Comparison of ENCODE assay signal across 8 cellular contexts in the genomic region with DNA sequence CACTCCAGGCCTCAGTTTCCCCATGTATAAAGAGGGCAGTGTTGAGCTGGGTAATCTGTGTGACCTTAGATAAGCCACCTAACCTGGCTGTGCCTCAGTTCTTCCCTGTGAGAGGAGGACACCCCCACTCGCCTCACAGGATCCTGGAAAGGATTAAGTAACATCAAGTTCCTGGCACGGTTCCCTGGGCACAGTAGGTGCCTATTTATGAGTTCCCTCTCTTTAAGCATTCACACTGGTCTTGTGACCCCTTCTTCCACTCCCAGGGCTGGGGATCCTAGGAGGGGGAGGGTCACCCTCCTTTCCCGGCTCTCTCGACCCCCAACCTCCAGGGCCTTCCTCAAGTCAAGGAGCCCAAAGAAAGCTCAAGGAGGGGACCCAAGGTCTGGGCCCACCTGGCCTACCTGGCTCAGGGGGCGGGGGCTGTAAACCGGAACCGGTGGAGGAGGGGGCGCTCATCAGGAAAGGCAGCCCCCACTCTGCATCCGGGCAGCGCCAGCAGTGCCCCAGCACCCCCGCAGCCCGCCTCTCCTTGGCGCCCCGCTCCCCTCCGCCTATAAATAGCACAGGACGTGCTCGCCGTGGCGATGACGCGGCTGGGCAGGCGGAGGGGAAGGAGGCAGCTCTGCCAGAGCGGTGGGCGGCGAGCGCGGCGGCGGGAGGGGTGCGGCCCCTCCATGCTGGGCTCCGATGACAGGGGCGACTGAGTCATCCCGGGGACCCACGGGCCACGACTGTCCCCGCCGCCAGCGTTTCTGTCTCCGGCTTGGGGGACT. TPM values are rescaled to one million over a fixed set of nuclear protein-coding genes. Genes with fewer than 3 reads are reported as not detected.
A peak's percentile ranks its signal among the peaks of the same experiment; 100 is the strongest.
DNase-seq lines count a peak whose midpoint lies in the region; TF ChIP-seq lines count a peak whose summit lies in the region.

No MANE protein-coding gene starts in this region.

- DNase-seq in AG08395 (ENCODE audit: low spot score) (peak; percentile 62), M059J (ENCODE audit: low read depth) (peak; percentile 47), epithelial cell of esophagus (ENCODE audit: low read depth) (peak; percentile 57), myocyte (ENCODE audit: low read depth) (peak; percentile 71), globus pallidus (ENCODE audit: low spot score) (no peak), amniotic stem cell (lab: John Stamatoyannopoulos, UW) (no peak)
- DNase-seq in activated CD8-positive, alpha-beta memory T cell treated with anti-CD3 and anti-CD28 coated beads, Interleukin-2, amount 50 U/mL, for 48 hours = peak; percentile 86
- peak; percentile 35 to 42 for DNase-seq in stimulated activated CD8-positive, alpha-beta memory T cell treated with anti-CD3 and anti-CD28 coated beads, Interleukin-7, amount 100 ng/mL, for 1 hour (ENCODE audit: low read depth in 2 of 2)

- TF ChIP-seq CTCF in epithelial cell of esophagus (IDR thresholded peaks at IDR 0.05; ENCODE audit: insufficient read depth, low read depth, low read length, missing control alignments) = no peak

- peak overlapping the region; percentile 6 for H3K4me3 ChIP-seq in epithelial cell of esophagus (ENCODE audit: low read length)

RNA-seq across cellular contexts. Expression of a gene that starts 9.4 kb away (rescaled TPM):
- total RNA-seq in M059J (2014; rRNA removed; shearing (Covaris generic)) = 1,597 and 1,617 TPM in 2 replicates
- total RNA-seq in myocyte = 1,695 and 1,875 TPM in 2 replicates
- polyA plus RNA-seq in myocyte (2012) = 1,457 TPM

RNA-seq across cellular contexts. Expression of a gene that starts 12.0 kb away (rescaled TPM):
- 0.59 and 1.2 TPM in 2 replicates for total RNA-seq in M059J (2014; rRNA removed; shearing (Covaris generic))
- total RNA-seq in myocyte = 190 and 408 TPM in 2 replicates
- polyA plus RNA-seq in myocyte (2012) = 136 TPM

RNA-seq across cellular contexts. Expression of a gene that starts 16.2 kb away (rescaled TPM):
- total RNA-seq in M059J (2014; rRNA removed; shearing (Covaris generic)) = 0.07 TPM in 1 of 2 replicates, not detected in the other
- 0.11 and 0.16 TPM in 2 replicates for total RNA-seq in myocyte
- polyA plus RNA-seq in myocyte (2012) = 0.47 TPM

RNA-seq across cellular contexts. Expression of a gene that starts 43.5 kb away (rescaled TPM):
- not detected in 2 replicates for total RNA-seq in M059J (2014; rRNA removed; shearing (Covaris generic))
- total RNA-seq in myocyte = not detected in 2 replicates
- not detected for polyA plus RNA-seq in myocyte (2012)

RNA-seq across cellular contexts. Expression of a gene that starts 58.1 kb away (rescaled TPM):
- 0.81 and 1.2 TPM in 2 replicates for total RNA-seq in M059J (2014; rRNA removed; shearing (Covaris generic))
- 49.7 and 65.3 TPM in 2 replicates for total RNA-seq in myocyte
- 14.0 TPM for polyA plus RNA-seq in myocyte (2012)

Comparison
In these comparisons a context has a peak if more than half of its experiments do, and no peak if none do; other contexts are left out.
1. DNase-seq: peak in AG08395 (single experiment), M059J (single experiment), activated CD8-positive, alpha-beta memory T cell treated with anti-CD3 and anti-CD28 coated beads, Interleukin-2, amount 50 U/mL, for 48 hours (single experiment), epithelial cell of esophagus (single experiment), myocyte (single experiment) and stimulated activated CD8-positive, alpha-beta memory T cell treated with anti-CD3 and anti-CD28 coated beads, Interleukin-7, amount 100 ng/mL, for 1 hour (2 of 2); none in globus pallidus (single experiment) and amniotic stem cell (single experiment).
2. RNA of a gene that starts 12.0 kb away (total RNA-seq): 190 to 408 TPM in myocyte; 0.59 to 1.2 TPM in M059J; every median in the first group is over 10 times any median in the second.